Comparison of ENCODE assay signal across 17 cellular contexts in genomic region chr13:70856706-70857105, GRCh38.
DNase-seq lines count a peak whose midpoint lies in the region; ATAC-seq and TF ChIP-seq lines count a peak whose summit lies in the region.
"Had no signal": no experiment of that assay in that cellular context is flagged by ENCODE, and none has a peak within 500 bp of the region (broad histone marks: within the 10 kb centered on the region; RNA-seq: fewer than 3 reads in every experiment).

No MANE protein-coding gene starts in this region.

- DNase-seq in HPDE6-E6E7 (ENCODE audit: extremely low spot score) (peak; percentile 19), NCI-H1417 treated with DMSO at 0.1 percent for 48 hours (lab: John Stamatoyannopoulos, UW) (peak; percentile 9), RWPE2 (ENCODE audit: low spot score) (no peak), left colon (peak in 1 of 2 donors; percentile 39), hepatic stellate cell (ENCODE audit: low spot score) (no peak), GOT3 (lab: John Stamatoyannopoulos, UW) (no peak), testis (no peak)
- DNase-seq: activated gamma-delta T cell treated with Interleukin-2 at 50 U/mL for 16 hours; amygdala; caudate nucleus; esophagus squamous epithelium; left cardiac atrium; posterior cingulate gyrus; stimulated activated naive CD8-positive, alpha-beta T cell treated with anti-CD3 and anti-CD28 coated beads, Interleukin-15, amount 100 ng/mL, for 72 hours had no signal

- H3K9me3 ChIP-seq in RWPE2 (ENCODE audit: severe bottlenecking), result no peaks in the 10 kb centered on the region
- no peaks in the 10 kb centered on the region for H3K9me3 ChIP-seq in testis

- H3K36me3 ChIP-seq in RWPE2 (ENCODE audit: low read depth) (no peaks in the 10 kb centered on the region), testis (ENCODE audit: low read depth, missing control alignments) (no peaks in the 10 kb centered on the region)
- H3K36me3 ChIP-seq: esophagus squamous epithelium had no signal

- TF ChIP-seq POLR2A in testis (IDR thresholded peaks at IDR 0.05), result no peak

- H3K4me1 ChIP-seq in RWPE2 (ENCODE audit: insufficient read depth, poor library complexity, severe bottlenecking), result no peaks in the 10 kb centered on the region
- no peaks in the 10 kb centered on the region for H3K4me1 ChIP-seq in testis
- H3K4me1 ChIP-seq: esophagus squamous epithelium had no signal

- WGBS in testis, 2 donors, result 83 to 88% methylated on average over 3 of the region's 3 CpGs

- no peaks in the 10 kb centered on the region for H3K27me3 ChIP-seq in RWPE2 (ENCODE audit: insufficient read depth, poor library complexity, severe bottlenecking)
- no peaks in the 10 kb centered on the region for H3K27me3 ChIP-seq in testis
- H3K27me3 ChIP-seq: esophagus squamous epithelium had no signal

- intact Hi-C loops in left colon (cut with DNase I, micrococcal nuclease) (no loop called here), testis (cut with DNase I; ENCODE audit: low total_unique reads) (no loop called here)

- no peak for TF ChIP-seq CTCF in RWPE2 (IDR thresholded peaks at IDR 0.05; ENCODE audit: poor library complexity, severe bottlenecking)
- TF ChIP-seq CTCF in testis (IDR thresholded peaks at IDR 0.05), result no peak

- ATAC-seq in RWPE2 (ENCODE audit: low read depth) (peak; percentile 31; the same call in 1 of the 3 replicates), left colon (peak; percentile 99), HG02840 (IDR thresholded peaks at IDR 0.05; ENCODE audit: low FRiP score, unreplicated experiment) (no peak)
- ATAC-seq: left cardiac atrium; natural killer cell treated with Interleukin-12 subunit alpha and Interleukin-12 subunit beta and Interleukin-15 and Interleukin-18, amount 100 ng/mL, for 72 hours; stimulated activated naive CD8-positive, alpha-beta T cell treated with anti-CD3 and anti-CD28 coated beads, Interleukin-15, amount 100 ng/mL, for 72 hours had no signal

- H3K27ac ChIP-seq in RWPE2 (ENCODE audit: poor library complexity, severe bottlenecking), result no peak overlapping the region
- no peak overlapping the region for H3K27ac ChIP-seq in testis
- H3K27ac ChIP-seq: esophagus squamous epithelium, VCaP had no signal

- H3K4me3 ChIP-seq in RWPE2 (ENCODE audit: severe bottlenecking), result no peak overlapping the region
- H3K4me3 ChIP-seq in testis, result no peak overlapping the region
- H3K4me3 ChIP-seq: esophagus squamous epithelium had no signal

Comparison
In these comparisons a context has a peak if more than half of its experiments do, and no peak if none do; other contexts are left out.
1. DNase-seq: peak in HPDE6-E6E7 (single experiment) and NCI-H1417 treated with DMSO at 0.1 percent for 48 hours (single experiment); none in RWPE2 (single experiment), hepatic stellate cell (single experiment), GOT3 (single experiment) and testis (single experiment).